In the genomic region with DNA sequence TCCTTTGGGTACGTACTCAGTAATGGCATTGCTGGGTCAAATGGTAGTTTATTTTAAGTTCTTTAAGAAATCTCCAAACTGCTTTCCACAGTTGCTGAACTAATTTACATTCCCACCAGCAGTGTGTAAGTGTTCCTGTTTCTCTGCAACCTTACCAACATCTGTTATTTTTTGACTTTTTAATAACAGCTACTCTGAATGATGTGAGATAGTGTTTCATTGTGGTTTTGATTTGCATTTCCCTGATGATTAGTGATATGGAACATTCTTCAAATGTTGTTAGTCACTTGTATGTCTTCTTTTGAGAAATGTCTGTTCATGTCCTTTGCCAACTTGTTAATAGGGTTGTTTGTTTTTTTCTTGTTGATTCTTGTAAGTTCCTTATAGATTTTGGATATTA, we compare ENCODE assay signal across 14 cellular contexts.
"Had no signal": no experiment of that assay in that cellular context is flagged by ENCODE, and none has a peak within 500 bp of the region (broad histone marks: within the 10 kb centered on the region; RNA-seq: fewer than 3 reads in every experiment).

No MANE protein-coding gene starts in this region.

- FAIRE-seq: frontal cortex had no signal

- DNase-seq: activated CD4-positive, alpha-beta memory T cell treated with anti-CD3 and anti-CD28 coated beads, Interleukin-2, amount 10 ng/mL, durations not matched to agents 7 days and 5 days; activated CD4-positive, alpha-beta T cell treated with anti-CD3 and anti-CD28 coated beads for 36 hours; activated naive CD4-positive, alpha-beta T cell treated with anti-CD3 and anti-CD28 coated beads, Interleukin-2, amount 10 ng/mL, durations not matched to agents 7 days and 5 days; activated T-cell treated with anti-CD3 and anti-CD28 coated beads, Interleukin-2, amount 50 U/mL, for 24 hours; dermis blood vessel endothelial cell; head of caudate nucleus; mesendoderm; natural killer cell; posterior cingulate gyrus; retina; thyroid gland; WERI-Rb-1 had no signal

- ATAC-seq: activated CD4-positive, alpha-beta T cell treated with anti-CD3 and anti-CD28 coated beads for 36 hours; natural killer cell; stimulated activated memory B cell treated with anti-CD40 and anti-IgM and Interleukin-4, amounts not matched to agents 10 μg/mL and 1 μg/mL and 100 μg/mL, for 72 hours had no signal
